Comparison of ENCODE assay signal across 10 cellular contexts in the genomic region with DNA sequence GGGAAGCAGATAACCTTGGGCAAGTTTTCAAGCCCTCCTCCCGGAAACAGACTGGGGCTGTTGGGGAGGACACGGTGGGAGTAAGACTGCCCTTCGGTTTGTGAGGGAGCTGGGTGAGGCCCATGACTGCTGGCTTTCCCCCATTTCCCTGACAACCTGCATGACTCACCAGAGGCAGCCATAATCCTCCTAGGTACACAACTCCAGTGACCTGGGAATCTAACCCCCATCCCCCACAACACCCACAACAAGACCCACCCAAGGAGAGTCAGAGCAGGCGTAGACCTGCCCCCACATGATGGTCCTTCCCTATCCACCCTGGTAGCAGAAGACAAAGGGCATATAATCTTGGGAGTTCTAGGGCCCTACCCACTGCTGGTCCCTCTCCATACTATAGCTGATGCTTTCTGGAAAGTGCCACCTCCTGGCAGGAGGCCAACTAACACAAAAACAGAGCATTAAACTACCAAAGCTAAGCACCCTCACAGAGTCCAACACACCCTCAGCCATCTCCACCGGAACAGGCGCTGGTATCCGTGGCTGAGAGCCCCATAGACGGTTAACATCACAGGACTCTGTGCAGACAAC. TPM values are rescaled to one million over a fixed set of nuclear protein-coding genes. Genes with fewer than 3 reads are reported as not detected.
DNase-seq lines count a peak whose midpoint lies in the region; ATAC-seq, FAIRE-seq and TF ChIP-seq lines count a peak whose summit lies in the region.
"Had no signal": no experiment of that assay in that cellular context is flagged by ENCODE, and none has a peak within 500 bp of the region (broad histone marks: within the 10 kb centered on the region; RNA-seq: fewer than 3 reads in every experiment).

No MANE protein-coding gene starts in this region.

- H3K4me1 ChIP-seq in keratinocyte (ENCODE audit: control insufficient read depth, extremely low read depth, insufficient read depth, low read length), result peaks cover 30% of the 10 kb centered on the region

- H4K20me1 ChIP-seq in keratinocyte (ENCODE audit: control insufficient read depth, extremely low read depth, insufficient read depth, low read length), result no peaks in the 10 kb centered on the region

- H3K27ac ChIP-seq in keratinocyte (ENCODE audit: control insufficient read depth, insufficient read depth, low read length), result peak overlapping the region; percentile 67

- H3K4me3 Mint-ChIP-seq in stimulated activated naive CD8-positive, alpha-beta T cell treated with anti-CD3 and anti-CD28 coated beads, Interleukin-15, amount 100 ng/mL, for 72 hours, result peak overlapping the region in 1 of 2 donors; percentile 8

- peak overlapping the region; percentile 72 to 96 for H3K27ac Mint-ChIP-seq in stimulated activated naive CD8-positive, alpha-beta T cell treated with anti-CD3 and anti-CD28 coated beads, Interleukin-15, amount 100 ng/mL, for 72 hours
- peak overlapping the region; percentile 48 to 75 for H3K27ac Mint-ChIP-seq in activated naive CD4-positive, alpha-beta T cell treated with anti-CD3 and anti-CD28 coated beads, Interleukin-2, amount 50 U/mL, for 72 hours

- no peak for DNase-seq in stimulated activated naive CD8-positive, alpha-beta T cell treated with anti-CD3 and anti-CD28 coated beads, Interleukin-15, amount 100 ng/mL, for 72 hours
- DNase-seq in stimulated activated naive CD8-positive, alpha-beta T cell treated with anti-CD3 and anti-CD28 coated beads, Interleukin-15, Interleukin-2, amounts not matched to agents 100 U/mL and 50 U/mL, for 24 hours, result no peak
- DNase-seq in activated naive CD4-positive, alpha-beta T cell treated with anti-CD3 and anti-CD28 coated beads, Interleukin-2, amount 50 U/mL, for 72 hours (ENCODE audit: low spot score in 2 of 2), result no peak
- no peak for DNase-seq in keratinocyte (ENCODE audit: low read depth, low spot score)
- no peak for DNase-seq in NCI-H446 treated with DMSO at 0.1 percent for 48 hours (lab: John Stamatoyannopoulos, UW)
- no peak for DNase-seq in AG08396 (ENCODE audit: low spot score)
- DNase-seq: C1 segment of cervical spinal cord, NCI-H2227 treated with DMSO at 0.1 percent for 48 hours had no signal

- peaks cover 81% of the 10 kb centered on the region for H3K79me2 ChIP-seq in keratinocyte (ENCODE audit: control insufficient read depth, insufficient read depth, low read length)

- peaks cover 40 to 42% of the 10 kb centered on the region in 2 donors for H3K9me3 Mint-ChIP-seq in stimulated activated naive CD8-positive, alpha-beta T cell treated with anti-CD3 and anti-CD28 coated beads, Interleukin-15, amount 100 ng/mL, for 72 hours
- peaks cover 16 to 30% of the 10 kb centered on the region in 2 donors for H3K9me3 Mint-ChIP-seq in activated naive CD4-positive, alpha-beta T cell treated with anti-CD3 and anti-CD28 coated beads, Interleukin-2, amount 50 U/mL, for 72 hours

- dilution Hi-C loops in keratinocyte (cut with MboI; ENCODE audit: extremely low pct_ligation_motif_present, low sequenced_read_pairs), result no loop called here

- H3K36me3 ChIP-seq in keratinocyte (ENCODE audit: control insufficient read depth in 2 of 2, extremely low read depth in 1 of 2, insufficient read depth in 2 of 2, low read length in 2 of 2), result peaks cover 4 to 9% of the 10 kb centered on the region in 2 experiments

- no peaks in the 10 kb centered on the region for H3K9me1 ChIP-seq in keratinocyte (ENCODE audit: control insufficient read depth, extremely low read depth, insufficient read depth, low read length)

- no peaks in the 10 kb centered on the region for H3K9me3 ChIP-seq in keratinocyte (ENCODE audit: control insufficient read depth, low read depth, low read length)

- H3K4me2 ChIP-seq in keratinocyte (ENCODE audit: control insufficient read depth, extremely low read depth, insufficient read depth, low read depth, low read length), result peak overlapping the region; percentile 62

- no peaks in the 10 kb centered on the region for H3K27me3 ChIP-seq in keratinocyte (ENCODE audit: control insufficient read depth, extremely low read depth, insufficient read depth, low read length)

- no peak overlapping the region for H2AFZ ChIP-seq in keratinocyte (ENCODE audit: control insufficient read depth, low read length)

- TF ChIP-seq CTCF in keratinocyte (optimal IDR thresholded peaks at IDR 0.05 in 1 of 3, IDR thresholded peaks at IDR 0.05 in 1 of 3, conservative IDR thresholded peaks at IDR 0.05 in 1 of 3; ENCODE audit: extremely low read depth in 1 of 3, insufficient read depth in 2 of 3, low read length in 3 of 3), result no peak

- peak overlapping the region in 2 of 3 experiments; percentile 10 to 12 for H3K4me3 ChIP-seq in keratinocyte (ENCODE audit: control insufficient read depth in 2 of 3, extremely low read depth in 1 of 3, insufficient read depth in 2 of 3, low read depth in 1 of 3, low read length in 3 of 3)

- H3K9ac ChIP-seq in keratinocyte (ENCODE audit: control insufficient read depth, extremely low read depth, insufficient read depth, low read length), result peak overlapping the region; percentile 41

- no peaks in the 10 kb centered on the region for H3K27me3 Mint-ChIP-seq in stimulated activated naive CD8-positive, alpha-beta T cell treated with anti-CD3 and anti-CD28 coated beads, Interleukin-15, amount 100 ng/mL, for 72 hours

- no peak for ATAC-seq in stimulated activated naive CD8-positive, alpha-beta T cell treated with anti-CD3 and anti-CD28 coated beads, Interleukin-15, amount 100 ng/mL, for 72 hours
- ATAC-seq in stimulated activated naive CD8-positive, alpha-beta T cell treated with anti-CD3 and anti-CD28 coated beads, Interleukin-15, Interleukin-2, amounts not matched to agents 100 U/mL and 50 U/mL, for 24 hours, result no peak
- peak in 1 of 2 donors; percentile 9 for ATAC-seq in activated naive CD4-positive, alpha-beta T cell treated with anti-CD3 and anti-CD28 coated beads, Interleukin-2, amount 50 U/mL, for 72 hours
- ATAC-seq in GM19397 (IDR thresholded peaks at IDR 0.05; ENCODE audit: unreplicated experiment), result no peak
- ATAC-seq in activated CD4-positive, CD25-positive, alpha-beta regulatory T cell treated with anti-CD3 and anti-CD28 coated beads, Interleukin-2, amount 50 U/mL, for 24 hours, result no peak

- peak; percentile 60 for FAIRE-seq in keratinocyte (lab: Jason Lieb, UNC)

- H3K36me3 Mint-ChIP-seq in activated naive CD4-positive, alpha-beta T cell treated with anti-CD3 and anti-CD28 coated beads, Interleukin-2, amount 50 U/mL, for 72 hours, result peaks cover 39 to 65% of the 10 kb centered on the region in 2 donors

- peaks cover 91% of the 10 kb centered on the region for H3K4me1 Mint-ChIP-seq in stimulated activated naive CD8-positive, alpha-beta T cell treated with anti-CD3 and anti-CD28 coated beads, Interleukin-15, amount 100 ng/mL, for 72 hours

RNA-seq across cellular contexts. Expression of gene DDX24, which starts 14.8 kb away (rescaled TPM):
- 100 to 1,000 TPM; 182 to 210 TPM for total RNA-seq in activated naive CD4-positive, alpha-beta T cell treated with anti-CD3 and anti-CD28 coated beads, Interleukin-2, amount 50 U/mL, for 72 hours
- 171 to 179 TPM (median 172 TPM) in 3 replicates for polyA plus RNA-seq in keratinocyte
- 251 TPM for polyA plus RNA-seq in keratinocyte (2011; ENCODE audit: low read depth)
- polyA plus RNA-seq in keratinocyte (2011; cell fraction: cytosol; rRNA removed), result 124 and 159 TPM in 2 replicates
- polyA plus RNA-seq in keratinocyte (2011; cell fraction: nucleus; rRNA removed), result 237 and 260 TPM in 2 replicates
- polyA plus RNA-seq in keratinocyte (2012; ENCODE audit: low replicate concordance), result 128 and 144 TPM in 2 replicates
- 63.3 to 137 TPM (median 126 TPM) in 3 replicates for polyA minus RNA-seq in keratinocyte
- polyA minus RNA-seq in keratinocyte (2011; cell fraction: cytosol; rRNA and poly(A)+ RNA removed), result 56.6 TPM
- polyA minus RNA-seq in keratinocyte (2011; cell fraction: nucleus; rRNA and poly(A)+ RNA removed), result 69.4 and 106 TPM in 2 replicates

RNA-seq across cellular contexts. Expression of gene IFI27L1, which starts 14.9 kb away (rescaled TPM):
- 10 to 100 TPM; 48.0 to 51.4 TPM for total RNA-seq in activated naive CD4-positive, alpha-beta T cell treated with anti-CD3 and anti-CD28 coated beads, Interleukin-2, amount 50 U/mL, for 72 hours
- 17.4 to 25.0 TPM (median 18.9 TPM) in 3 replicates for polyA plus RNA-seq in keratinocyte
- 5.6 TPM for polyA plus RNA-seq in keratinocyte (2011; ENCODE audit: low read depth)
- polyA plus RNA-seq in keratinocyte (2011; cell fraction: cytosol; rRNA removed), result 10.0 and 19.6 TPM in 2 replicates
- polyA plus RNA-seq in keratinocyte (2011; cell fraction: nucleus; rRNA removed), result 20.2 and 23.1 TPM in 2 replicates
- polyA plus RNA-seq in keratinocyte (2012; ENCODE audit: low replicate concordance), result 10.5 and 19.4 TPM in 2 replicates
- polyA minus RNA-seq in keratinocyte, result 5.7 to 11.1 TPM (median 5.9 TPM) in 3 replicates
- 13.8 TPM for polyA minus RNA-seq in keratinocyte (2011; cell fraction: cytosol; rRNA and poly(A)+ RNA removed)
- polyA minus RNA-seq in keratinocyte (2011; cell fraction: nucleus; rRNA and poly(A)+ RNA removed), result 2.9 and 3.9 TPM in 2 replicates

RNA-seq across cellular contexts. Expression of gene OTUB2, which starts 40.0 kb away (rescaled TPM):
- total RNA-seq in activated naive CD4-positive, alpha-beta T cell treated with anti-CD3 and anti-CD28 coated beads, Interleukin-2, amount 50 U/mL, for 72 hours, result 1 to 10 TPM; 1.2 to 2.3 TPM
- 2.6 to 4.8 TPM (median 3.5 TPM) in 3 replicates for polyA plus RNA-seq in keratinocyte
- 3.0 TPM for polyA plus RNA-seq in keratinocyte (2011; ENCODE audit: low read depth)
- polyA plus RNA-seq in keratinocyte (2011; cell fraction: cytosol; rRNA removed), result 3.5 and 3.6 TPM in 2 replicates
- polyA plus RNA-seq in keratinocyte (2011; cell fraction: nucleus; rRNA removed), result 4.5 and 5.3 TPM in 2 replicates
- 4.5 and 4.7 TPM in 2 replicates for polyA plus RNA-seq in keratinocyte (2012; ENCODE audit: low replicate concordance)
- polyA minus RNA-seq in keratinocyte, result 8.5 to 14.3 TPM (median 10.1 TPM) in 3 replicates
- polyA minus RNA-seq in keratinocyte (2011; cell fraction: cytosol; rRNA and poly(A)+ RNA removed), result 8.8 TPM
- 5.2 and 8.1 TPM in 2 replicates for polyA minus RNA-seq in keratinocyte (2011; cell fraction: nucleus; rRNA and poly(A)+ RNA removed)

RNA-seq across cellular contexts. Expression of gene IFI27, which starts 44.4 kb away (rescaled TPM):
- total RNA-seq in activated naive CD4-positive, alpha-beta T cell treated with anti-CD3 and anti-CD28 coated beads, Interleukin-2, amount 50 U/mL, for 72 hours, result 1 to 10 TPM; 2.5 to 3.0 TPM
- 1,132 to 3,594 TPM (median 2,783 TPM) in 3 replicates for polyA plus RNA-seq in keratinocyte
- polyA plus RNA-seq in keratinocyte (2011; ENCODE audit: low read depth), result 20.3 TPM
- 1,962 and 3,733 TPM in 2 replicates for polyA plus RNA-seq in keratinocyte (2011; cell fraction: cytosol; rRNA removed)
- polyA plus RNA-seq in keratinocyte (2011; cell fraction: nucleus; rRNA removed), result 1,216 and 1,507 TPM in 2 replicates
- polyA plus RNA-seq in keratinocyte (2012; ENCODE audit: low replicate concordance), result 221 and 1,754 TPM in 2 replicates
- 758 to 2,926 TPM (median 795 TPM) in 3 replicates for polyA minus RNA-seq in keratinocyte
- 1,322 TPM for polyA minus RNA-seq in keratinocyte (2011; cell fraction: cytosol; rRNA and poly(A)+ RNA removed)
- 228 and 282 TPM in 2 replicates for polyA minus RNA-seq in keratinocyte (2011; cell fraction: nucleus; rRNA and poly(A)+ RNA removed)
